ENCODE assay signal across 3 cellular contexts in genomic region chr5:131782717-131783116, GRCh38.
"Had no signal": no experiment of that assay in that cellular context is flagged by ENCODE, and none has a peak within 500 bp of the region (broad histone marks: within the 10 kb centered on the region; RNA-seq: fewer than 3 reads in every experiment).

No MANE protein-coding gene starts in this region.

- H3K27me3 Mint-ChIP-seq: IgD-negative memory B cell had no signal

- ATAC-seq: HepG2 had no signal

- DNase-seq: IMR-90 had no signal

- H3K4me3 Mint-ChIP-seq: IgD-negative memory B cell had no signal
